In the genomic region with DNA sequence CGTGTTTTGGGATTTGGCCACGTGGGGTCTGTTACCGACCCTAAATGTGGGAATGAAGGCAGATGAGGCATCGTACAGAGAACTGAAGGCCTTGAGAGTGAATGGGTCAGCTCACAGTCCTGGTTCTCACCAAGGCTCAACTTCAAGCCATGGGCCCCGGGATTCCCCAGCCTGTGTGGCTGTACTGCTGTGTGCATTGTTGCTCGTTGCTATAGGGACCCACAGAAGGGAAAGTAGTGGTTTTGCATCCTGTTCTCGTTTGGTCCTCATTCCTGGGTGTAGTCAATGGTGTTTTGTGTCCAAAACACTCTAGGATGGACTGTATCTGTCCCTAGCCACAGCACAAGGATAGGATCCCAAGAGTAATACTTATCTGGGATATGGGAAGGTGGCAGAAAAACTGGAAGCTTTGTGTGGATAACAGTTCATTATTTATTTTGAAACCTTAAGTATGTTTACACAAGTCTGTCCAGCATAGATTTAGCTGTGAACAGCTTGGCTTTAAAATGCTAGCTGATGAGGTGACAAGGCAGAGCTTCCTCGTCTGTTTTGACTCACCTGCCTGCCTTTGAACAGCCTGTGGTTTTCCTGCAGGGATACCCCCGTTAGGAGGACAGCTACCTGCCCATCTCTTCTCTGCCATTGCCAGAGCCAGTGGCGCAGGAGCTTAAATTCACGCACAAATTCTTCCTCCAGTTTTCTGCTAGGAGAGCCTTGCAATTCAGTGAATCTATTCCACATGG, we compare ENCODE assay signal across 8 cellular contexts.
A peak's percentile ranks its signal among the peaks of the same experiment; 100 is the strongest.
DNase-seq lines count a peak whose midpoint lies in the region; ATAC-seq, FAIRE-seq and TF ChIP-seq lines count a peak whose summit lies in the region.

No MANE protein-coding gene starts in this region.

- H3K79me2 ChIP-seq in HepG2 (ENCODE audit: insufficient read depth, low read length): no peaks in the 10 kb centered on the region

- no peaks in the 10 kb centered on the region for H3K36me3 Mint-ChIP-seq in T-helper 2 cell treated with Interferon-gamma antibody and Interleukin-4, amounts not matched to agents 5 μg/mL and 100 μg/mL, for 36 hours (ENCODE audit: low read depth)
- peaks cover 58% of the 10 kb centered on the region for H3K36me3 Mint-ChIP-seq in mesothelial cell of epicardium

- no peaks in the 10 kb centered on the region for H3K27me3 Mint-ChIP-seq in T-helper 2 cell treated with Interferon-gamma antibody and Interleukin-4, amounts not matched to agents 5 μg/mL and 100 μg/mL, for 36 hours (ENCODE audit: low read depth)
- no peaks in the 10 kb centered on the region for H3K27me3 Mint-ChIP-seq in mesothelial cell of epicardium (ENCODE audit: low read depth)

- FAIRE-seq in HepG2 (lab: Jason Lieb, UNC): no peak

- no peak overlapping the region for H3K4me3 ChIP-seq in SJCRH30
- no peak overlapping the region for H3K4me3 ChIP-seq in HepG2 (replicated peaks in 1 of 3; ENCODE audit: insufficient read depth in 1 of 3, low read depth in 2 of 3, low read length in 3 of 3)

- no peak overlapping the region for H3K4me3 Mint-ChIP-seq in T-helper 2 cell treated with Interferon-gamma antibody and Interleukin-4, amounts not matched to agents 5 μg/mL and 100 μg/mL, for 36 hours
- no peak overlapping the region for H3K4me3 Mint-ChIP-seq in mesothelial cell of epicardium

- DNase-seq in NK-92 treated with Interleukin-12 subunit alpha and Interleukin-12 subunit beta, amount 100 ng/mL, for 24 hours (lab: John Stamatoyannopoulos, UW): peak; percentile 31
- DNase-seq in NK-92 (lab: John Stamatoyannopoulos, UW; ENCODE audit: unreplicated experiment): no peak
- DNase-seq in T-helper 2 cell treated with Interferon-gamma antibody and Interleukin-4, amounts not matched to agents 5 μg/mL and 100 μg/mL, for 36 hours (ENCODE audit: low spot score): peak; percentile 8
- no peak for DNase-seq in mesothelial cell of epicardium (ENCODE audit: low spot score in 2 of 2, unreplicated experiment in 2 of 2)
- DNase-seq in NOMO-1 treated with dmso at 0.1 percent for 144 hours (lab: John Stamatoyannopoulos, UW; ENCODE audit: unreplicated experiment): no peak
- no peak for DNase-seq in SJCRH30
- DNase-seq in HepG2 (ENCODE audit: low spot score): no peak

- H3K27ac Mint-ChIP-seq in T-helper 2 cell treated with Interferon-gamma antibody and Interleukin-4, amounts not matched to agents 5 μg/mL and 100 μg/mL, for 36 hours: no peak overlapping the region
- H3K27ac Mint-ChIP-seq in mesothelial cell of epicardium: peak overlapping the region; percentile 53

- intact Hi-C loops in HepG2 (cut with micrococcal nuclease; ENCODE audit: unreplicated experiment): no loop called here

- TF ChIP-seq EP300 in HepG2 (IDR thresholded peaks at IDR 0.05; ENCODE audit: low read depth in 2 of 2, low read length in 2 of 2): no peak
- TF ChIP-seq EP300 in HepG2 (CRISPR knock-in tag; IDR thresholded peaks at IDR 0.05; ENCODE audit: borderline replicate concordance): no peak

- ATAC-seq in HG02840 (IDR thresholded peaks at IDR 0.05; ENCODE audit: low FRiP score, unreplicated experiment) (peak; percentile 94), HepG2 (no peak)

- no peak overlapping the region for H2AFZ ChIP-seq in HepG2 (ENCODE audit: low read length)

- no peaks in the 10 kb centered on the region for H3K9me3 ChIP-seq in SJCRH30 (replicated peaks)
- no peaks in the 10 kb centered on the region for H3K9me3 ChIP-seq in HepG2 (ENCODE audit: low read length)

- H3K36me3 ChIP-seq in SJCRH30: peaks cover 9% of the 10 kb centered on the region
- H3K36me3 ChIP-seq in HepG2 (replicated peaks in 1 of 2; ENCODE audit: control insufficient read depth in 1 of 2, insufficient read depth in 2 of 2, low read length in 2 of 2): peaks cover 0 to 3% of the 10 kb centered on the region in 2 experiments; a peak in 1 of 5 replicates

- no peak overlapping the region for H3K4me2 ChIP-seq in HepG2 (ENCODE audit: low read depth, low read length)

- peaks cover 2% of the 10 kb centered on the region for H3K4me1 Mint-ChIP-seq in T-helper 2 cell treated with Interferon-gamma antibody and Interleukin-4, amounts not matched to agents 5 μg/mL and 100 μg/mL, for 36 hours (ENCODE audit: low read depth)
- peaks cover 2% of the 10 kb centered on the region for H3K4me1 Mint-ChIP-seq in mesothelial cell of epicardium

- no TSS peak for BruUV-seq in HepG2 (replicated peaks; lab: Mats Ljungman, UMichigan)

- H4K20me1 ChIP-seq in HepG2 (ENCODE audit: insufficient read depth, low read length): no peaks in the 10 kb centered on the region

- no peaks in the 10 kb centered on the region for H3K9me3 Mint-ChIP-seq in T-helper 2 cell treated with Interferon-gamma antibody and Interleukin-4, amounts not matched to agents 5 μg/mL and 100 μg/mL, for 36 hours
- H3K9me3 Mint-ChIP-seq in mesothelial cell of epicardium: no peaks in the 10 kb centered on the region

- no peak for TF ChIP-seq POLR2A in HepG2 (IDR thresholded peaks at IDR 0.05; ENCODE audit: insufficient read depth in 1 of 2, low read depth in 2 of 2, low read length in 2 of 2)

- no peak overlapping the region for H3K27ac ChIP-seq in SJCRH30
- H3K27ac ChIP-seq in HepG2 (ENCODE audit: extremely low read length, insufficient read depth, low read length): no peak overlapping the region

- 55% methylated on average over 11 of the region's 11 CpGs for WGBS in HepG2 (ENCODE audit: low lambda C conversion rate)

- TF ChIP-seq RAD21 in HepG2 (CRISPR knock-in tag; IDR thresholded peaks at IDR 0.05): no peak

- in situ Hi-C loops in HepG2 (cut with HindIII; ENCODE audit: extremely low pct_ligation_motif_present, low pct_unique_long_range_greater_than_20kb): no loop called here

- H3K9ac ChIP-seq in HepG2 (ENCODE audit: insufficient read depth, low read depth, low read length): no peak overlapping the region

- H3K27me3 ChIP-seq in SJCRH30 (no peaks in the 10 kb centered on the region), HepG2 (ENCODE audit: control insufficient read depth in 1 of 2, insufficient read depth in 2 of 2, low read length in 2 of 2) (no peaks in the 10 kb centered on the region)

- H3K4me1 ChIP-seq in SJCRH30: peaks cover 5% of the 10 kb centered on the region; the same call in 1 of the 2 replicates
- H3K4me1 ChIP-seq in HepG2 (ENCODE audit: insufficient read depth, low read length): no peaks in the 10 kb centered on the region

- TF ChIP-seq CTCF in mesothelial cell of epicardium (IDR thresholded peaks at IDR 0.05; ENCODE audit: unreplicated experiment) (no peak), HepG2 (CRISPR knock-in tag; IDR thresholded peaks at IDR 0.05) (no peak)

- POLR2A ChIA-PET in HepG2 (lab: Yijun Ruan, JAX): no interaction called here

- CTCF ChIA-PET in HepG2 (lab: Yijun Ruan, JAX; ENCODE audit: low intra/inter-chr PET ratio, low total read pairs): no interaction called here

TF ChIP-seq in HepG2, 621 proteins besides CTCF, POLR2A, EP300 and RAD21 (continues in another document):
- TF ChIP-seq, protein P1, sequence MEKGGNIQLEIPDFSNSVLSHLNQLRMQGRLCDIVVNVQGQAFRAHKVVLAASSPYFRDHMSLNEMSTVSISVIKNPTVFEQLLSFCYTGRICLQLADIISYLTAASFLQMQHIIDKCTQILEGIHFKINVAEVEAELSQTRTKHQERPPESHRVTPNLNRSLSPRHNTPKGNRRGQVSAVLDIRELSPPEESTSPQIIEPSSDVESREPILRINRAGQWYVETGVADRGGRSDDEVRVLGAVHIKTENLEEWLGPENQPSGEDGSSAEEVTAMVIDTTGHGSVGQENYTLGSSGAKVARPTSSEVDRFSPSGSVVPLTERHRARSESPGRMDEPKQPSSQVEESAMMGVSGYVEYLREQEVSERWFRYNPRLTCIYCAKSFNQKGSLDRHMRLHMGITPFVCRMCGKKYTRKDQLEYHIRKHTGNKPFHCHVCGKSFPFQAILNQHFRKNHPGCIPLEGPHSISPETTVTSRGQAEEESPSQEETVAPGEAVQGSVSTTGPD (CRISPR knock-in tag; IDR thresholded peaks at IDR 0.05): no peak
- TF ChIP-seq POLR2AphosphoS5 (IDR thresholded peaks at IDR 0.05; ENCODE audit: low read depth, low read length): no peak
- no peak for TF ChIP-seq ZNF746 (CRISPR knock-in tag; IDR thresholded peaks at IDR 0.05)
- no peak for TF ChIP-seq U2AF2 (IDR thresholded peaks at IDR 0.05; ENCODE audit: low read depth, low read length)
- no peak for TF ChIP-seq ZNF34 (CRISPR knock-in tag; IDR thresholded peaks at IDR 0.05; ENCODE audit: borderline replicate concordance)
- no peak for TF ChIP-seq ZNF143 (CRISPR knock-in tag; IDR thresholded peaks at IDR 0.05)
- TF ChIP-seq, protein P2, sequence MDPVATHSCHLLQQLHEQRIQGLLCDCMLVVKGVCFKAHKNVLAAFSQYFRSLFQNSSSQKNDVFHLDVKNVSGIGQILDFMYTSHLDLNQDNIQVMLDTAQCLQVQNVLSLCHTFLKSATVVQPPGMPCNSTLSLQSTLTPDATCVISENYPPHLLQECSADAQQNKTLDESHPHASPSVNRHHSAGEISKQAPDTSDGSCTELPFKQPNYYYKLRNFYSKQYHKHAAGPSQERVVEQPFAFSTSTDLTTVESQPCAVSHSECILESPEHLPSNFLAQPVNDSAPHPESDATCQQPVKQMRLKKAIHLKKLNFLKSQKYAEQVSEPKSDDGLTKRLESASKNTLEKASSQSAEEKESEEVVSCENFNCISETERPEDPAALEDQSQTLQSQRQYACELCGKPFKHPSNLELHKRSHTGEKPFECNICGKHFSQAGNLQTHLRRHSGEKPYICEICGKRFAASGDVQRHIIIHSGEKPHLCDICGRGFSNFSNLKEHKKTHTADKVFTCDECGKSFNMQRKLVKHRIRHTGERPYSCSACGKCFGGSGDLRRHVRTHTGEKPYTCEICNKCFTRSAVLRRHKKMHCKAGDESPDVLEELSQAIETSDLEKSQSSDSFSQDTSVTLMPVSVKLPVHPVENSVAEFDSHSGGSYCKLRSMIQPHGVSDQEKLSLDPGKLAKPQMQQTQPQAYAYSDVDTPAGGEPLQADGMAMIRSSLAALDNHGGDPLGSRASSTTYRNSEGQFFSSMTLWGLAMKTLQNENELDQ (CRISPR knock-in tag; IDR thresholded peaks at IDR 0.05; ENCODE audit: borderline replicate concordance): no peak
- TF ChIP-seq TCF12 (IDR thresholded peaks at IDR 0.05): no peak
- no peak for TF ChIP-seq TCF12 (CRISPR knock-in tag; IDR thresholded peaks at IDR 0.05)
- no peak for TF ChIP-seq ZNF234 (CRISPR knock-in tag; conservative IDR thresholded peaks at IDR 0.05)
- TF ChIP-seq, protein P3, sequence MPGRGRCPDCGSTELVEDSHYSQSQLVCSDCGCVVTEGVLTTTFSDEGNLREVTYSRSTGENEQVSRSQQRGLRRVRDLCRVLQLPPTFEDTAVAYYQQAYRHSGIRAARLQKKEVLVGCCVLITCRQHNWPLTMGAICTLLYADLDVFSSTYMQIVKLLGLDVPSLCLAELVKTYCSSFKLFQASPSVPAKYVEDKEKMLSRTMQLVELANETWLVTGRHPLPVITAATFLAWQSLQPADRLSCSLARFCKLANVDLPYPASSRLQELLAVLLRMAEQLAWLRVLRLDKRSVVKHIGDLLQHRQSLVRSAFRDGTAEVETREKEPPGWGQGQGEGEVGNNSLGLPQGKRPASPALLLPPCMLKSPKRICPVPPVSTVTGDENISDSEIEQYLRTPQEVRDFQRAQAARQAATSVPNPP (CRISPR knock-in tag; IDR thresholded peaks at IDR 0.05): no peak
- no peak for TF ChIP-seq BRD4 (CRISPR knock-in tag; IDR thresholded peaks at IDR 0.05)
- no peak for TF ChIP-seq CBX1 (IDR thresholded peaks at IDR 0.05; ENCODE audit: low read depth)
- no peak for TF ChIP-seq PHF21A (CRISPR knock-in tag; IDR thresholded peaks at IDR 0.05)

Comparison
In these comparisons a context has a peak if more than half of its experiments do, and no peak if none do; other contexts are left out.
1. DNase-seq: peak in NK-92 treated with Interleukin-12 subunit alpha and Interleukin-12 subunit beta, amount 100 ng/mL, for 24 hours (single experiment) and T-helper 2 cell treated with Interferon-gamma antibody and Interleukin-4, amounts not matched to agents 5 μg/mL and 100 μg/mL, for 36 hours (single experiment); none in NK-92 (single experiment), mesothelial cell of epicardium (0 of 2), NOMO-1 treated with dmso at 0.1 percent for 144 hours (single experiment), SJCRH30 (0 of 2) and HepG2 (single experiment).